In genomic region chr5:181258576-181258975, GRCh38 we compare ENCODE assay signal across 11 cellular contexts. TPM values are rescaled to one million over a fixed set of nuclear protein-coding genes. Genes with fewer than 3 reads are reported as not detected.
DNase-seq lines count a peak whose midpoint lies in the region; ATAC-seq and TF ChIP-seq lines count a peak whose summit lies in the region.
"Had no signal": no experiment of that assay in that cellular context is flagged by ENCODE, and none has a peak within 500 bp of the region (broad histone marks: within the 10 kb centered on the region; RNA-seq: fewer than 3 reads in every experiment).

No MANE protein-coding gene starts in this region.

- TF ChIP-seq POLR2A in stomach (IDR thresholded peaks at IDR 0.05): no peak

- H3K36me3 ChIP-seq in iPS-20b (ENCODE audit: insufficient read depth, low read depth, low read length): peaks cover 34% of the 10 kb centered on the region
- peaks cover 0 to 39% (median 27%) of the 10 kb centered on the region in 4 donors for H3K36me3 ChIP-seq in stomach

- no peak overlapping the region for H3K27ac Mint-ChIP-seq in activated CD4-positive, alpha-beta T cell treated with anti-CD3 and anti-CD28 coated beads, Interleukin-2, amount 10 ng/mL, durations not matched to agents 7 days and 5 days
- H3K27ac Mint-ChIP-seq in activated T-helper 1 cell treated with anti-CD3 and anti-CD28 coated beads, Interleukin-12 subunit alpha, Interleukin-12 subunit beta, Interleukin-2, Interleukin-4 antibody, amounts not matched to agents 30 ng/mL and 10 ng/mL and 1 ng/mL, durations not matched to agents 14 hours and 24 hours and 36 hours: peak overlapping the region; percentile 40

- TF ChIP-seq CTCF in stomach (IDR thresholded peaks at IDR 0.05): no peak

- H3K9me3 Mint-ChIP-seq in activated CD4-positive, alpha-beta T cell treated with anti-CD3 and anti-CD28 coated beads, Interleukin-2, amount 10 ng/mL, durations not matched to agents 7 days and 5 days: no peaks in the 10 kb centered on the region
- no peaks in the 10 kb centered on the region for H3K9me3 Mint-ChIP-seq in activated T-helper 1 cell treated with anti-CD3 and anti-CD28 coated beads, Interleukin-12 subunit alpha, Interleukin-12 subunit beta, Interleukin-2, Interleukin-4 antibody, amounts not matched to agents 30 ng/mL and 10 ng/mL and 1 ng/mL, durations not matched to agents 14 hours and 24 hours and 36 hours

- CTCF ChIA-PET in activated CD4-positive, alpha-beta T cell treated with anti-CD3 and anti-CD28 coated beads, Interleukin-2, amount 10 ng/mL, durations not matched to agents 7 days and 5 days (lab: Charles Lee): no interaction called here

- peaks cover 50% of the 10 kb centered on the region for H3K36me3 Mint-ChIP-seq in activated CD4-positive, alpha-beta T cell treated with anti-CD3 and anti-CD28 coated beads, Interleukin-2, amount 10 ng/mL, durations not matched to agents 7 days and 5 days (ENCODE audit: low read depth)
- H3K36me3 Mint-ChIP-seq in activated T-helper 1 cell treated with anti-CD3 and anti-CD28 coated beads, Interleukin-12 subunit alpha, Interleukin-12 subunit beta, Interleukin-2, Interleukin-4 antibody, amounts not matched to agents 30 ng/mL and 10 ng/mL and 1 ng/mL, durations not matched to agents 14 hours and 24 hours and 36 hours (ENCODE audit: low read depth): peaks cover 41% of the 10 kb centered on the region

- H3K4me3 Mint-ChIP-seq in activated CD4-positive, alpha-beta T cell treated with anti-CD3 and anti-CD28 coated beads, Interleukin-2, amount 10 ng/mL, durations not matched to agents 7 days and 5 days: peak overlapping the region; percentile 94
- H3K4me3 Mint-ChIP-seq in activated T-helper 1 cell treated with anti-CD3 and anti-CD28 coated beads, Interleukin-12 subunit alpha, Interleukin-12 subunit beta, Interleukin-2, Interleukin-4 antibody, amounts not matched to agents 30 ng/mL and 10 ng/mL and 1 ng/mL, durations not matched to agents 14 hours and 24 hours and 36 hours: peak overlapping the region; percentile 99

- no peak for DNase-seq in activated CD4-positive, alpha-beta T cell treated with anti-CD3 and anti-CD28 coated beads, Interleukin-2, amount 10 ng/mL, durations not matched to agents 7 days and 5 days
- DNase-seq in activated CD4-positive, alpha-beta T cell treated with anti-CD3 and anti-CD28 coated beads for 1 hour: no peak
- no peak for DNase-seq in activated T-helper 1 cell treated with anti-CD3 and anti-CD28 coated beads, Interleukin-12 subunit alpha, Interleukin-12 subunit beta, Interleukin-2, Interleukin-4 antibody, amounts not matched to agents 30 ng/mL and 10 ng/mL and 1 ng/mL, durations not matched to agents 14 hours and 24 hours and 36 hours (ENCODE audit: low spot score)
- DNase-seq in stomach: no peak
- DNase-seq in NCI-H187 (lab: John Stamatoyannopoulos, UW): no peak
- DNase-seq in NAMALWA (ENCODE audit: low spot score): no peak
- DNase-seq: SJCRH30, substantia nigra had no signal

- H3K9ac ChIP-seq in iPS-20b (ENCODE audit: low read depth, low read length): no peak overlapping the region

- H3K27ac ChIP-seq in iPS-20b (ENCODE audit: low read length) (no peak overlapping the region), stomach (peak overlapping the region in 1 of 5 donors; percentile 12)
- H3K27ac ChIP-seq: C4-2B, SJCRH30 had no signal

- no peaks in the 10 kb centered on the region for H3K27me3 Mint-ChIP-seq in activated CD4-positive, alpha-beta T cell treated with anti-CD3 and anti-CD28 coated beads, Interleukin-2, amount 10 ng/mL, durations not matched to agents 7 days and 5 days
- H3K27me3 Mint-ChIP-seq in activated T-helper 1 cell treated with anti-CD3 and anti-CD28 coated beads, Interleukin-12 subunit alpha, Interleukin-12 subunit beta, Interleukin-2, Interleukin-4 antibody, amounts not matched to agents 30 ng/mL and 10 ng/mL and 1 ng/mL, durations not matched to agents 14 hours and 24 hours and 36 hours (ENCODE audit: insufficient read depth): no peaks in the 10 kb centered on the region

- no peaks in the 10 kb centered on the region for H3K9me3 ChIP-seq in iPS-20b (ENCODE audit: insufficient read depth, low read depth, low read length)
- H3K9me3 ChIP-seq in stomach: no peaks in the 10 kb centered on the region
- H3K9me3 ChIP-seq: SJCRH30 had no signal

- ATAC-seq in GM21526 (IDR thresholded peaks at IDR 0.05; ENCODE audit: low FRiP score, unreplicated experiment): no peak

- no peak for TF ChIP-seq EP300 in stomach (IDR thresholded peaks at IDR 0.05)

- H3K4me1 ChIP-seq in iPS-20b (ENCODE audit: insufficient read depth, low read length) (peaks cover 9% of the 10 kb centered on the region), stomach (peaks cover 51 to 84% (median 73%) of the 10 kb centered on the region in 4 donors)

- intact Hi-C loops in activated T-helper 1 cell treated with anti-CD3 and anti-CD28 coated beads, Interleukin-12 subunit alpha, Interleukin-12 subunit beta, Interleukin-2, Interleukin-4 antibody, amounts not matched to agents 30 ng/mL and 10 ng/mL and 1 ng/mL, durations not matched to agents 14 hours and 24 hours and 36 hours (cut with micrococcal nuclease): no loop called here
- intact Hi-C loops in stomach (cut with DNase I; ENCODE audit: low total_unique reads): no loop called here

- peaks cover 56% of the 10 kb centered on the region for H3K4me1 Mint-ChIP-seq in activated CD4-positive, alpha-beta T cell treated with anti-CD3 and anti-CD28 coated beads, Interleukin-2, amount 10 ng/mL, durations not matched to agents 7 days and 5 days
- H3K4me1 Mint-ChIP-seq in activated T-helper 1 cell treated with anti-CD3 and anti-CD28 coated beads, Interleukin-12 subunit alpha, Interleukin-12 subunit beta, Interleukin-2, Interleukin-4 antibody, amounts not matched to agents 30 ng/mL and 10 ng/mL and 1 ng/mL, durations not matched to agents 14 hours and 24 hours and 36 hours (ENCODE audit: low read depth): peaks cover 60% of the 10 kb centered on the region

- H3K27me3 ChIP-seq in iPS-20b (ENCODE audit: insufficient read depth, low read length) (no peaks in the 10 kb centered on the region), stomach (no peaks in the 10 kb centered on the region)
- H3K27me3 ChIP-seq: SJCRH30 had no signal

- 46 to 53% (median 49%) methylated on average over 3 of the region's 3 CpGs for WGBS in stomach, 5 donors

- H3K4me3 ChIP-seq in iPS-20b (ENCODE audit: low read length): peak overlapping the region; percentile 91; the same call in 1 of the 2 replicates
- peak overlapping the region in 3 of 4 donors; percentile 85 to 92 (median 85) for H3K4me3 ChIP-seq in stomach

- POLR2A ChIA-PET in activated CD4-positive, alpha-beta T cell treated with anti-CD3 and anti-CD28 coated beads, Interleukin-2, amount 10 ng/mL, durations not matched to agents 7 days and 5 days (lab: Charles Lee): no interaction called here

RNA-seq across cellular contexts. Expression of gene TRIM52, which starts 2.4 kb away (rescaled TPM):
- total RNA-seq in activated CD4-positive, alpha-beta T cell treated with anti-CD3 and anti-CD28 coated beads, Interleukin-2, amount 10 ng/mL, durations not matched to agents 7 days and 5 days: 10 to 100 TPM; 29.6 to 29.9 TPM
- total RNA-seq in activated T-helper 1 cell treated with anti-CD3 and anti-CD28 coated beads, Interleukin-12 subunit alpha, Interleukin-12 subunit beta, Interleukin-2, Interleukin-4 antibody, amounts not matched to agents 30 ng/mL and 10 ng/mL and 1 ng/mL, durations not matched to agents 14 hours and 24 hours and 36 hours: 15.3 and 17.1 TPM in 2 replicates
- total RNA-seq in stomach: 10 to 100 TPM; 11.9 to 29.9 (median 14.3) TPM
- 1 to 10 TPM; 3.8 to 8.1 (median 3.9) TPM for polyA plus RNA-seq in stomach

RNA-seq across cellular contexts. Expression of gene RACK1, which starts 14.9 kb away (rescaled TPM):
- 1,000 to 10,000 TPM; 1,823 to 2,207 TPM for total RNA-seq in activated CD4-positive, alpha-beta T cell treated with anti-CD3 and anti-CD28 coated beads, Interleukin-2, amount 10 ng/mL, durations not matched to agents 7 days and 5 days
- 2,098 and 2,121 TPM in 2 replicates for total RNA-seq in activated T-helper 1 cell treated with anti-CD3 and anti-CD28 coated beads, Interleukin-12 subunit alpha, Interleukin-12 subunit beta, Interleukin-2, Interleukin-4 antibody, amounts not matched to agents 30 ng/mL and 10 ng/mL and 1 ng/mL, durations not matched to agents 14 hours and 24 hours and 36 hours
- total RNA-seq in stomach: 1,000 to 10,000 TPM in 3 of 5 donors, 100 to 1,000 TPM in 2; 814 to 2,131 (median 1,334) TPM
- polyA plus RNA-seq in stomach: 1,000 to 10,000 TPM; 2,190 to 3,034 (median 2,228) TPM

RNA-seq across cellular contexts. Expression of gene TRIM41, which starts 35.5 kb away (rescaled TPM):
- 10 to 100 TPM; 34.7 to 36.9 TPM for total RNA-seq in activated CD4-positive, alpha-beta T cell treated with anti-CD3 and anti-CD28 coated beads, Interleukin-2, amount 10 ng/mL, durations not matched to agents 7 days and 5 days
- 31.8 and 34.8 TPM in 2 replicates for total RNA-seq in activated T-helper 1 cell treated with anti-CD3 and anti-CD28 coated beads, Interleukin-12 subunit alpha, Interleukin-12 subunit beta, Interleukin-2, Interleukin-4 antibody, amounts not matched to agents 30 ng/mL and 10 ng/mL and 1 ng/mL, durations not matched to agents 14 hours and 24 hours and 36 hours
- 10 to 100 TPM in 4 of 5 donors, 1 to 10 TPM in 1; 2.3 to 70.4 (median 10.3) TPM for total RNA-seq in stomach
- polyA plus RNA-seq in stomach: 10 to 100 TPM; 13.8 to 26.1 (median 18.2) TPM

RNA-seq across cellular contexts. Expression of gene TRIM7, which starts 53.6 kb away (rescaled TPM):
- total RNA-seq in activated CD4-positive, alpha-beta T cell treated with anti-CD3 and anti-CD28 coated beads, Interleukin-2, amount 10 ng/mL, durations not matched to agents 7 days and 5 days: under 1 TPM; 0.29 to 0.84 TPM
- 1.5 and 1.8 TPM in 2 replicates for total RNA-seq in activated T-helper 1 cell treated with anti-CD3 and anti-CD28 coated beads, Interleukin-12 subunit alpha, Interleukin-12 subunit beta, Interleukin-2, Interleukin-4 antibody, amounts not matched to agents 30 ng/mL and 10 ng/mL and 1 ng/mL, durations not matched to agents 14 hours and 24 hours and 36 hours
- 1 to 10 TPM in 3 of 5 donors, under 1 TPM in 1, not detected in 1; 0.45 to 7.5 (median 3.4) TPM for total RNA-seq in stomach
- polyA plus RNA-seq in stomach: 10 to 100 TPM in 1 of 3 donors, 1 to 10 TPM in 1, under 1 TPM in 1; 0.93 to 20.4 (median 3.4) TPM
